Comparison of ENCODE assay signal across 17 cellular contexts in the genomic region with DNA sequence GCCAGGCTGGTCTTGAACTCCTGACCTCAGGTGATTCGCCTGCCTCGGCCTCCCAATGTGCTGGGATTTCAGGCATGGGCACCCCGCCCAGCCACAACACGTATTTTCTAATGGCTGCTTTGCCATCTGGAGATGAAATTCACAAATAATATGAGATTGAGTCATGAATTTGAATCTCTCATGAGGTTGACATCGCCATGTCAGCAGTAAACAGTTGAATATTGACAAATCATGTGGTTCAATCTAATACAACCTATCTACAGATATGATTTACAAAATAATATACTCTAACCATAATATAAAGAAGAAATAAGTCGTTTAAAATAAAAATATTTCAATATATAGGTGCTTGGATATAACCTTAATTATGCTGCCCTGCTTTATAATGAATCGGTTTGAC. TPM values are rescaled to one million over a fixed set of nuclear protein-coding genes. Genes with fewer than 3 reads are reported as not detected.
DNase-seq lines count a peak whose midpoint lies in the region; ATAC-seq, FAIRE-seq and TF ChIP-seq lines count a peak whose summit lies in the region.
"Had no signal": no experiment of that assay in that cellular context is flagged by ENCODE, and none has a peak within 500 bp of the region (broad histone marks: within the 10 kb centered on the region; RNA-seq: fewer than 3 reads in every experiment).

No MANE protein-coding gene starts in this region.

- no peak for TF ChIP-seq POLR2A in IMR-90 (IDR thresholded peaks at IDR 0.05; ENCODE audit: low read depth, low read length)

- no peak overlapping the region for H2BK15ac ChIP-seq in IMR-90 (ENCODE audit: low read depth, low read length)

- H3K9me1 ChIP-seq in IMR-90 (ENCODE audit: insufficient read depth, low read length): no peaks in the 10 kb centered on the region

- CTCF ChIA-PET in IMR-90 (lab: Yijun Ruan, JAX): interaction anchor here (1.4 kb wide), 1 partner anchor 8 kb away, joined by 3 read pairs; no protein-coding TSS in a partner anchor

- H2AK5ac ChIP-seq in IMR-90 (ENCODE audit: low read depth, low read length): no peak overlapping the region

- TF ChIP-seq RAD21 in IMR-90 (IDR thresholded peaks at IDR 0.05; ENCODE audit: low read length): no peak

- H2AK9ac ChIP-seq in IMR-90 (replicated peaks; ENCODE audit: low read depth, low read length, poor library complexity): no peak overlapping the region

- H3K4me3 ChIP-seq in AG10803 (ENCODE audit: low read length) (no peak overlapping the region), IMR-90 (ENCODE audit: insufficient read depth, low read depth, low read length) (no peak overlapping the region), bronchial epithelial cell (ENCODE audit: low read depth, low read length) (no peak overlapping the region)
- H3K4me3 ChIP-seq: BLaER1, GM12878, HAP-1 had no signal

- peak; percentile 9 for DNase-seq in AG10803 (ENCODE audit: low read depth)
- no peak for DNase-seq in IMR-90
- DNase-seq in bronchial epithelial cell (ENCODE audit: low read depth): peak; percentile 38
- DNase-seq in posterior vena cava (ENCODE audit: low spot score): peak; percentile 34
- DNase-seq in stimulated activated CD4-positive, alpha-beta T cell treated with anti-CD3 and anti-CD28 coated beads, Interleukin-12 subunit alpha, Interleukin-12 subunit beta, amount 100 ng/mL, for 4 hours: no peak
- no peak for DNase-seq in NCI-H526 treated with DMSO at 0.1 percent for 48 hours (lab: John Stamatoyannopoulos, UW)
- DNase-seq: AML-193; CD8-positive, alpha-beta memory T cell; DMS 273 treated with DMSO at 0.1 percent for 48 hours; KG1 had no signal

- no peaks in the 10 kb centered on the region for H3K9me3 ChIP-seq in IMR-90 (ENCODE audit: control insufficient read depth, insufficient read depth, low read length)
- H3K9me3 ChIP-seq: BLaER1, HAP-1 had no signal

- FAIRE-seq in bronchial epithelial cell (lab: Jason Lieb, UNC): no peak
- FAIRE-seq: GM12878, H1 had no signal

- no peak overlapping the region for H3K9ac ChIP-seq in IMR-90 (ENCODE audit: low read depth, low read length)
- H3K9ac ChIP-seq: BLaER1 had no signal

- POLR2A ChIA-PET in IMR-90 (lab: Charles Lee; ENCODE audit: unreplicated experiment): no interaction called here

- no peak overlapping the region for H2BK120ac ChIP-seq in IMR-90 (ENCODE audit: low read depth, low read length)

- no CpG with 5 or more reads among the region's 7 CpGs for WGBS in IMR-90 (ENCODE audit: extremely low coverage in 2 of 2, insufficient read length in 1 of 2), 2 experiments

- no peak overlapping the region for H4K5ac ChIP-seq in IMR-90 (ENCODE audit: low read depth, low read length)

- no peaks in the 10 kb centered on the region for H3K36me3 ChIP-seq in IMR-90 (ENCODE audit: control insufficient read depth, insufficient read depth, low read length)
- H3K36me3 ChIP-seq in bronchial epithelial cell (ENCODE audit: control insufficient read depth, insufficient read depth, low read length): no peaks in the 10 kb centered on the region
- H3K36me3 ChIP-seq: BLaER1, HAP-1 had no signal

- intact Hi-C loops in IMR-90 (cut with micrococcal nuclease) (loop anchor here (1.0 to 5.0 kb wide), 3 partner anchors 122 to 552 kb away; no protein-coding TSS in a partner anchor), posterior vena cava (cut with DNase I) (loop anchor here in 1 of 2 donors (5.0 to 10.0 kb wide), 2 partner anchors 42 to 115 kb away; partner anchors contain the start of genes IFNLR1 and MYOM3)

- H3K4me2 ChIP-seq in IMR-90 (ENCODE audit: low read depth, low read length): no peak overlapping the region
- H3K4me2 ChIP-seq: BLaER1 had no signal

- H2BK5ac ChIP-seq in IMR-90 (ENCODE audit: low read depth, low read length, poor library complexity, severe bottlenecking): no peak overlapping the region

- no peaks in the 10 kb centered on the region; the same call in none of the 2 replicates for H4K20me1 ChIP-seq in IMR-90 (ENCODE audit: insufficient read depth, low read length)
- H4K20me1 ChIP-seq: BLaER1 had no signal

- H4K91ac ChIP-seq in IMR-90 (ENCODE audit: insufficient read depth, low read depth, low read length): no peak overlapping the region

- H3K14ac ChIP-seq in IMR-90 (replicated peaks; ENCODE audit: low read depth, low read length): no peak overlapping the region

- H3K27ac ChIP-seq in IMR-90 (ENCODE audit: insufficient read depth, low read length): no peak overlapping the region
- H3K27ac ChIP-seq: BLaER1, HL-60 had no signal

- ATAC-seq in IMR-90 (ENCODE audit: low read depth) (no peak), GM19395 (IDR thresholded peaks at IDR 0.05; ENCODE audit: unreplicated experiment) (no peak)

- no peak overlapping the region for H3K4ac ChIP-seq in IMR-90 (ENCODE audit: low read depth, low read length)

- peaks cover 37% of the 10 kb centered on the region for H3K27me3 ChIP-seq in IMR-90 (ENCODE audit: control insufficient read depth, insufficient read depth, low read length)
- no peaks in the 10 kb centered on the region for H3K27me3 ChIP-seq in bronchial epithelial cell (ENCODE audit: control insufficient read depth, insufficient read depth, low read length)
- H3K27me3 ChIP-seq: BLaER1 had no signal

- H3K56ac ChIP-seq in IMR-90 (ENCODE audit: extremely low read depth, insufficient read depth, low read length): no peak overlapping the region

- no peak overlapping the region for H2BK20ac ChIP-seq in IMR-90 (ENCODE audit: low read depth, low read length)

- in situ Hi-C loops in IMR-90 (cut with MboI; ENCODE audit: low sequenced_read_pairs): no loop called here

- H3K4me1 ChIP-seq in IMR-90 (ENCODE audit: control insufficient read depth, insufficient read depth, low read length): no peaks in the 10 kb centered on the region
- H3K4me1 ChIP-seq: HAP-1 had no signal

- H3K79me1 ChIP-seq in IMR-90 (ENCODE audit: low read depth in 1 of 2, low read length in 2 of 2): no peaks in the 10 kb centered on the region

- BruUV-seq in IMR-90 (replicated peaks; lab: Mats Ljungman, UMichigan): no TSS peak

- no peak overlapping the region for H4K8ac ChIP-seq in IMR-90 (ENCODE audit: low read depth in 2 of 2, low read length in 2 of 2)

- no peak overlapping the region for H2AFZ ChIP-seq in IMR-90 (replicated peaks; ENCODE audit: low read length, poor library complexity)

- H3K23ac ChIP-seq in IMR-90 (ENCODE audit: low read depth, low read length): no peak overlapping the region

- TF ChIP-seq CTCF in AG10803 (conservative IDR thresholded peaks at IDR 0.05; ENCODE audit: low read length): no peak
- TF ChIP-seq CTCF in IMR-90 (conservative IDR thresholded peaks at IDR 0.05; ENCODE audit: low read depth, low read length): no peak
- no peak for TF ChIP-seq CTCF in bronchial epithelial cell (IDR thresholded peaks at IDR 0.05; ENCODE audit: insufficient read depth, low read length, severe bottlenecking)

- dilution Hi-C loops in IMR-90 (cut with HindIII; ENCODE audit: low sequenced_read_pairs, unreplicated experiment): no loop called here

- no peak overlapping the region for H3K18ac ChIP-seq in IMR-90 (ENCODE audit: low read depth, low read length)

TF ChIP-seq in IMR-90, 13 proteins besides CTCF, POLR2A, EP300 and RAD21:
- TF ChIP-seq MAFK (IDR thresholded peaks at IDR 0.05; ENCODE audit: low read depth, low read length): peak; percentile 78
- TF ChIP-seq, protein P1, sequence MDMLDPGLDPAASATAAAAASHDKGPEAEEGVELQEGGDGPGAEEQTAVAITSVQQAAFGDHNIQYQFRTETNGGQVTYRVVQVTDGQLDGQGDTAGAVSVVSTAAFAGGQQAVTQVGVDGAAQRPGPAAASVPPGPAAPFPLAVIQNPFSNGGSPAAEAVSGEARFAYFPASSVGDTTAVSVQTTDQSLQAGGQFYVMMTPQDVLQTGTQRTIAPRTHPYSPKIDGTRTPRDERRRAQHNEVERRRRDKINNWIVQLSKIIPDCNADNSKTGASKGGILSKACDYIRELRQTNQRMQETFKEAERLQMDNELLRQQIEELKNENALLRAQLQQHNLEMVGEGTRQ (IDR thresholded peaks at IDR 0.05; ENCODE audit: low read depth, low read length): no peak

RNA-seq across cellular contexts. Expression of gene MYOM3, which starts 42.1 kb away (rescaled TPM):
- total RNA-seq in IMR-90 (2012; rRNA removed): not detected in 2 replicates
- polyA plus RNA-seq in IMR-90 (2012; rRNA removed): 0.03 TPM in 1 of 2 replicates, not detected in the other
- polyA plus RNA-seq in IMR-90 (2012; cell fraction: cytosol; rRNA removed): 0.01 TPM in 2 replicates
- 0.01 TPM in 2 replicates for polyA plus RNA-seq in IMR-90 (2012; cell fraction: nucleus; rRNA removed; ENCODE audit: low replicate concordance)
- total RNA-seq in bronchial epithelial cell: under 0.01 and 0.13 TPM in 2 replicates
- 1 to 10 TPM in 1 of 2 donors, under 1 TPM in 1; 0.83 to 1.2 TPM for total RNA-seq in posterior vena cava
- total RNA-seq: A673; CD8-positive, alpha-beta memory T cell; GM12878 had no signal
- polyA plus RNA-seq: CD8-positive, alpha-beta memory T cell had no signal

Comparison
In these comparisons a context has a peak if more than half of its experiments do, and no peak if none do; other contexts are left out.
1. DNase-seq: peak in AG10803 (single experiment), bronchial epithelial cell (single experiment) and posterior vena cava (single experiment); none in IMR-90 (single experiment), stimulated activated CD4-positive, alpha-beta T cell treated with anti-CD3 and anti-CD28 coated beads, Interleukin-12 subunit alpha, Interleukin-12 subunit beta, amount 100 ng/mL, for 4 hours (single experiment) and NCI-H526 treated with DMSO at 0.1 percent for 48 hours (single experiment).